11 cellular contexts compared by ENCODE assay signal in genomic region chr12:120775862-120776552, GRCh38. TPM values are rescaled to one million over a fixed set of nuclear protein-coding genes. Genes with fewer than 3 reads are reported as not detected.
DNase-seq lines count a peak whose midpoint lies in the region; ATAC-seq and TF ChIP-seq lines count a peak whose summit lies in the region.
"Had no signal": no experiment of that assay in that cellular context is flagged by ENCODE, and none has a peak within 500 bp of the region (broad histone marks: within the 10 kb centered on the region; RNA-seq: fewer than 3 reads in every experiment).

No MANE protein-coding gene starts in this region.

- H3K36me3 Mint-ChIP-seq in activated CD8-positive, alpha-beta T cell treated with anti-CD3 and anti-CD28 coated beads for 36 hours (ENCODE audit: low read depth), result peaks cover 13% of the 10 kb centered on the region
- peaks cover 8% of the 10 kb centered on the region for H3K36me3 Mint-ChIP-seq in activated CD8-positive, alpha-beta T cell treated with anti-CD3 and anti-CD28 coated beads, Interleukin-2, amount 10 ng/mL, durations not matched to agents 7 days and 5 days (ENCODE audit: low read depth)

- no peak overlapping the region for H3K4me2 ChIP-seq in smooth muscle cell

- peaks cover 11% of the 10 kb centered on the region for H3F3A ChIP-seq in smooth muscle cell (ENCODE audit: low read depth)

- ATAC-seq in activated CD8-positive, alpha-beta T cell treated with anti-CD3 and anti-CD28 coated beads for 36 hours, result no peak
- no peak for ATAC-seq in activated CD8-positive, alpha-beta T cell treated with anti-CD3 and anti-CD28 coated beads, Interleukin-2, amount 10 ng/mL, durations not matched to agents 7 days and 5 days
- ATAC-seq in HG03469 (IDR thresholded peaks at IDR 0.05; ENCODE audit: unreplicated experiment), result no peak
- no peak for ATAC-seq in HG02571 (IDR thresholded peaks at IDR 0.05; ENCODE audit: unreplicated experiment)

- H3K27me3 Mint-ChIP-seq in activated CD8-positive, alpha-beta T cell treated with anti-CD3 and anti-CD28 coated beads for 36 hours, result no peaks in the 10 kb centered on the region
- no peaks in the 10 kb centered on the region for H3K27me3 Mint-ChIP-seq in activated CD8-positive, alpha-beta T cell treated with anti-CD3 and anti-CD28 coated beads, Interleukin-2, amount 10 ng/mL, durations not matched to agents 7 days and 5 days (ENCODE audit: low read depth)

- H3K27me3 ChIP-seq in smooth muscle cell (ENCODE audit: low read depth), result no peaks in the 10 kb centered on the region

- H3K4me1 Mint-ChIP-seq in activated CD8-positive, alpha-beta T cell treated with anti-CD3 and anti-CD28 coated beads for 36 hours (ENCODE audit: low read depth), result peaks cover 24% of the 10 kb centered on the region
- peaks cover 21% of the 10 kb centered on the region for H3K4me1 Mint-ChIP-seq in activated CD8-positive, alpha-beta T cell treated with anti-CD3 and anti-CD28 coated beads, Interleukin-2, amount 10 ng/mL, durations not matched to agents 7 days and 5 days (ENCODE audit: low read depth)

- POLR2A ChIA-PET in activated CD8-positive, alpha-beta T cell treated with anti-CD3 and anti-CD28 coated beads for 36 hours (lab: Charles Lee), result no interaction called here
- POLR2A ChIA-PET in activated CD8-positive, alpha-beta T cell treated with anti-CD3 and anti-CD28 coated beads, Interleukin-2, amount 10 ng/mL, durations not matched to agents 7 days and 5 days (lab: Charles Lee), result interaction anchor here (0.8 kb wide), 1 partner anchor 111 kb away, joined by 3 read pairs; no protein-coding TSS in a partner anchor

- H3K4me3 Mint-ChIP-seq in activated CD8-positive, alpha-beta T cell treated with anti-CD3 and anti-CD28 coated beads for 36 hours, result no peak overlapping the region
- no peak overlapping the region for H3K4me3 Mint-ChIP-seq in activated CD8-positive, alpha-beta T cell treated with anti-CD3 and anti-CD28 coated beads, Interleukin-2, amount 10 ng/mL, durations not matched to agents 7 days and 5 days
- H3K4me3 Mint-ChIP-seq: T-helper 1 cell treated with Interleukin-12 subunit alpha and Interleukin-12 subunit beta and Interleukin-4 antibody, amounts not matched to agents 30 μg/mL and 1 μg/mL, for 36 hours had no signal

- no peak overlapping the region for H2AFZ ChIP-seq in smooth muscle cell (ENCODE audit: low read depth)
- H2AFZ ChIP-seq: GM23248 had no signal

- no peaks in the 10 kb centered on the region for H3K9me3 Mint-ChIP-seq in activated CD8-positive, alpha-beta T cell treated with anti-CD3 and anti-CD28 coated beads for 36 hours
- H3K9me3 Mint-ChIP-seq in activated CD8-positive, alpha-beta T cell treated with anti-CD3 and anti-CD28 coated beads, Interleukin-2, amount 10 ng/mL, durations not matched to agents 7 days and 5 days (ENCODE audit: insufficient read depth), result no peaks in the 10 kb centered on the region
- H3K9me3 Mint-ChIP-seq: T-helper 1 cell treated with Interleukin-12 subunit alpha and Interleukin-12 subunit beta and Interleukin-4 antibody, amounts not matched to agents 30 μg/mL and 1 μg/mL, for 36 hours had no signal

- intact Hi-C loops in activated CD8-positive, alpha-beta T cell treated with anti-CD3 and anti-CD28 coated beads for 36 hours (cut with micrococcal nuclease), result no loop called here

- no peak for DNase-seq in activated CD8-positive, alpha-beta T cell treated with anti-CD3 and anti-CD28 coated beads for 36 hours
- no peak for DNase-seq in activated CD8-positive, alpha-beta T cell treated with anti-CD3 and anti-CD28 coated beads, Interleukin-2, amount 10 ng/mL, durations not matched to agents 7 days and 5 days
- no peak for DNase-seq in astrocyte of the cerebellum (ENCODE audit: low read depth)
- peak; percentile 43 for DNase-seq in iris pigment epithelial cell (ENCODE audit: low read depth)
- no peak for DNase-seq in smooth muscle cell (lab: John Stamatoyannopoulos, UW; ENCODE audit: unreplicated experiment)
- no peak for DNase-seq in NCI-H226
- DNase-seq: amniotic stem cell, GM23248 had no signal

- H3K9ac ChIP-seq in smooth muscle cell (ENCODE audit: low read depth), result no peak overlapping the region
- H3K9ac ChIP-seq: GM23248 had no signal

- 71% methylated on average over 7 of the region's 7 CpGs for WGBS in smooth muscle cell (ENCODE audit: low lambda C conversion rate)

- peaks cover 6% of the 10 kb centered on the region for H3K4me1 ChIP-seq in smooth muscle cell (ENCODE audit: low read depth)

- H3K27ac ChIP-seq in smooth muscle cell (ENCODE audit: low read depth), result peak overlapping the region; percentile 1
- H3K27ac ChIP-seq: GM23248 had no signal

- peak overlapping the region; percentile 37 for H3K27ac Mint-ChIP-seq in activated CD8-positive, alpha-beta T cell treated with anti-CD3 and anti-CD28 coated beads for 36 hours
- no peak overlapping the region for H3K27ac Mint-ChIP-seq in activated CD8-positive, alpha-beta T cell treated with anti-CD3 and anti-CD28 coated beads, Interleukin-2, amount 10 ng/mL, durations not matched to agents 7 days and 5 days
- H3K27ac Mint-ChIP-seq: T-helper 1 cell treated with Interleukin-12 subunit alpha and Interleukin-12 subunit beta and Interleukin-4 antibody, amounts not matched to agents 30 μg/mL and 1 μg/mL, for 36 hours had no signal

- no peaks in the 10 kb centered on the region for H3K79me2 ChIP-seq in smooth muscle cell (ENCODE audit: low read depth)

- H3K4me3 ChIP-seq in astrocyte of the cerebellum (ENCODE audit: low read depth, low read length) (no peak overlapping the region), smooth muscle cell (no peak overlapping the region)
- H3K4me3 ChIP-seq: GM23248 had no signal

- in situ Hi-C loops in astrocyte of the cerebellum (cut with HindIII; ENCODE audit: low sequenced_read_pairs), result no loop called here

- no peaks in the 10 kb centered on the region for H3K9me3 ChIP-seq in smooth muscle cell (replicated peaks; ENCODE audit: low read depth)

- H4K20me1 ChIP-seq in smooth muscle cell (ENCODE audit: low read depth), result peaks cover 21% of the 10 kb centered on the region

- no peaks in the 10 kb centered on the region for H3K36me3 ChIP-seq in smooth muscle cell (ENCODE audit: low read depth)

- CTCF ChIA-PET in activated CD8-positive, alpha-beta T cell treated with anti-CD3 and anti-CD28 coated beads for 36 hours (lab: Charles Lee), result interaction anchor here (1.1 to 2.0 kb wide), 5 partner anchors 11 to 195 kb away, joined by 3 to 5 read pairs (median 3); no protein-coding TSS in a partner anchor
- CTCF ChIA-PET in activated CD8-positive, alpha-beta T cell treated with anti-CD3 and anti-CD28 coated beads, Interleukin-2, amount 10 ng/mL, durations not matched to agents 7 days and 5 days (lab: Charles Lee), result interaction anchor here (0.7 to 2.5 kb wide), 4 partner anchors 12 to 196 kb away, joined by 3 to 9 read pairs (median 4); no protein-coding TSS in a partner anchor

- peak; percentile 21 for TF ChIP-seq CTCF in activated CD8-positive, alpha-beta T cell treated with anti-CD3 and anti-CD28 coated beads for 36 hours (IDR thresholded peaks at IDR 0.05)
- TF ChIP-seq CTCF in astrocyte of the cerebellum (IDR thresholded peaks at IDR 0.05; ENCODE audit: low read depth, low read length, missing control alignments) (peak; percentile 22), smooth muscle cell (IDR thresholded peaks at IDR 0.05; ENCODE audit: borderline replicate concordance, insufficient read depth, poor library complexity, severe bottlenecking) (peak; percentile 9)

RNA-seq across cellular contexts. Expression of gene ACADS, which starts 50.4 kb away (rescaled TPM):
- total RNA-seq in activated CD8-positive, alpha-beta T cell treated with anti-CD3 and anti-CD28 coated beads for 36 hours, result 10 to 100 TPM; 17.4 to 18.1 TPM
- 10 to 100 TPM; 18.6 to 19.1 TPM for total RNA-seq in activated CD8-positive, alpha-beta T cell treated with anti-CD3 and anti-CD28 coated beads, Interleukin-2, amount 10 ng/mL, durations not matched to agents 7 days and 5 days
- total RNA-seq in smooth muscle cell, result 3.7 and 6.0 TPM in 2 replicates
- 14.0 and 14.3 TPM in 2 replicates for polyA plus RNA-seq in smooth muscle cell
